ENCODE assay signal across 1 cellular context in genomic region chr2:73175663-73176204, GRCh38.
TF ChIP-seq lines count a peak whose summit lies in the region.

No MANE protein-coding gene starts in this region.

TF ChIP-seq in HepG2, 621 proteins besides CTCF, POLR2A, EP300 and RAD21 (continued from another document and continues in another):
- TF ChIP-seq ZNF281 (CRISPR knock-in tag; IDR thresholded peaks at IDR 0.05; ENCODE audit: borderline replicate concordance) (peak; percentile 17; the same call in 1 of the 2 replicates), SMAD1 (CRISPR knock-in tag; IDR thresholded peaks at IDR 0.05; ENCODE audit: borderline replicate concordance, low read depth) (no peak; the same call in 1 of the 2 replicates), SIX1 (CRISPR knock-in tag; IDR thresholded peaks at IDR 0.05; ENCODE audit: borderline replicate concordance) (no peak), DPF2 (CRISPR knock-in tag; IDR thresholded peaks at IDR 0.05; ENCODE audit: borderline replicate concordance, low read depth) (no peak), ZNF556 (CRISPR knock-in tag; IDR thresholded peaks at IDR 0.05; ENCODE audit: borderline replicate concordance) (0 out of 2 replicates have a peak, but pooled peaks have one; percentile 54), ZMYM2 (CRISPR knock-in tag; IDR thresholded peaks at IDR 0.05) (no peak), NRL (CRISPR knock-in tag; IDR thresholded peaks at IDR 0.05; ENCODE audit: borderline replicate concordance) (peak; percentile 47; the same call in 1 of the 2 replicates), THRA (CRISPR knock-in tag; IDR thresholded peaks at IDR 0.05; ENCODE audit: borderline replicate concordance) (0 out of 2 replicates have a peak, but pooled peaks have one; percentile 24), ZNF253 (CRISPR knock-in tag; IDR thresholded peaks at IDR 0.05; ENCODE audit: borderline replicate concordance) (peak; percentile 18; the same call in 1 of the 2 replicates), JUNB (CRISPR knock-in tag; IDR thresholded peaks at IDR 0.05; ENCODE audit: borderline replicate concordance) (no peak), RXRA (CRISPR knock-in tag; IDR thresholded peaks at IDR 0.05) (peak; percentile 9; the same call in 1 of the 2 replicates), UBTF (CRISPR knock-in tag; IDR thresholded peaks at IDR 0.05) (peak; percentile 90), THAP9 (CRISPR knock-in tag; IDR thresholded peaks at IDR 0.05; ENCODE audit: borderline replicate concordance) (no peak; the same call in 1 of the 2 replicates), ZKSCAN8 (CRISPR knock-in tag; IDR thresholded peaks at IDR 0.05; ENCODE audit: borderline replicate concordance) (0 out of 2 replicates have a peak, but pooled peaks have one; percentile 52), TP53 (CRISPR knock-in tag; conservative IDR thresholded peaks at IDR 0.05) (no peak), ZNF678 (CRISPR knock-in tag; IDR thresholded peaks at IDR 0.05) (0 out of 2 replicates have a peak, but pooled peaks have one; percentile 19), ARID2 (CRISPR knock-in tag; IDR thresholded peaks at IDR 0.05; ENCODE audit: borderline replicate concordance) (no peak), ZBTB25 (CRISPR knock-in tag; IDR thresholded peaks at IDR 0.05) (peak; percentile 57), ZNF124 (CRISPR knock-in tag; IDR thresholded peaks at IDR 0.05) (0 out of 2 replicates have a peak, but pooled peaks have one; percentile 47), ZNF501 (CRISPR knock-in tag; IDR thresholded peaks at IDR 0.05) (peak; percentile 70), ZNF558 (CRISPR knock-in tag; IDR thresholded peaks at IDR 0.05; ENCODE audit: borderline replicate concordance) (peak; percentile 68; the same call in 1 of the 2 replicates), FOSL2 (CRISPR knock-in tag; IDR thresholded peaks at IDR 0.05) (0 out of 2 replicates have a peak, but pooled peaks have one; percentile 6), IRF1 (CRISPR knock-in tag; IDR thresholded peaks at IDR 0.05; ENCODE audit: low read depth) (no peak), MTA3 (CRISPR knock-in tag; IDR thresholded peaks at IDR 0.05) (no peak), MXD4 (CRISPR knock-in tag; IDR thresholded peaks at IDR 0.05) (0 out of 2 replicates have a peak, but pooled peaks have one; percentile 51), TFDP2 (CRISPR knock-in tag; IDR thresholded peaks at IDR 0.05) (peak; percentile 78), MYC (CRISPR knock-in tag; IDR thresholded peaks at IDR 0.05; ENCODE audit: borderline replicate concordance) (peak; percentile 32; the same call in 1 of the 2 replicates), KLF12 (CRISPR knock-in tag; IDR thresholded peaks at IDR 0.05; ENCODE audit: borderline replicate concordance) (0 out of 2 replicates have a peak, but pooled peaks have one; percentile 27), SNAPC4 (CRISPR knock-in tag; IDR thresholded peaks at IDR 0.05) (0 out of 2 replicates have a peak, but pooled peaks have one; percentile 56), TEAD2 (CRISPR knock-in tag; IDR thresholded peaks at IDR 0.05) (no peak), STAT5B (CRISPR knock-in tag; IDR thresholded peaks at IDR 0.05) (no peak), HNF4G (IDR thresholded peaks at IDR 0.05; ENCODE audit: borderline replicate concordance, low read depth, low read length) (no peak), HNF4G (CRISPR knock-in tag; IDR thresholded peaks at IDR 0.05; ENCODE audit: borderline replicate concordance, low read depth) (no peak), TGIF2 (CRISPR knock-in tag; IDR thresholded peaks at IDR 0.05) (no peak; the same call in 1 of the 2 replicates), HMGXB4 (CRISPR knock-in tag; IDR thresholded peaks at IDR 0.05; ENCODE audit: borderline replicate concordance in 1 of 2, low read depth in 1 of 2) (peak; percentile 26 to 65; a peak in 3 of 4 replicates), ZFY (CRISPR knock-in tag; IDR thresholded peaks at IDR 0.05) (peak; percentile 78), ZNF629 (CRISPR knock-in tag; conservative IDR thresholded peaks at IDR 0.05) (0 out of 2 replicates have a peak, but pooled peaks have one; percentile 29), KMT2B (CRISPR knock-in tag; IDR thresholded peaks at IDR 0.05) (no peak; the same call in 1 of the 2 replicates), RELA (CRISPR knock-in tag; IDR thresholded peaks at IDR 0.05) (no peak), ZNF761 (CRISPR knock-in tag; conservative IDR thresholded peaks at IDR 0.05) (0 out of 2 replicates have a peak, but pooled peaks have one; percentile 34)
